Comparison of ENCODE assay signal across 9 cellular contexts in the genomic region with DNA sequence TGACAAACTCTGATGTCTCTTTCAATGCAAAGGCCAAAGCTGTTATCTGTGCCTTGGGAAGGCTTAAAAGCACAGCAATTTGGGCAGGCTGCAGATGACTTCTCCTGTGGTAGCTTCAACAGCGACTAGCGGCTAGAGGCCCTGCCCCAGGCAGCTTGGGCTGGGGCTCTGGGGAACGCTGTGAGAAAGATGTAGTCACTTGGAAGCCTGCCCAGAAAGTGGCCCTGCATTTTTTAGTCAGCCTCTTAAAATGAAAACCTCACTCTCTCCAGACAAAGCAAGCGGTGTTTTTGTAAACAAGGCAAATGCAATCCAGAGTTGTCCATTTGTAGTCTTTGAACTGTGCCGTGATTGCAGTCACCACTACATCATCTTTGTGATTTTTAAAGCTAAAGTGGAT. TPM values are rescaled to one million over a fixed set of nuclear protein-coding genes. Genes with fewer than 3 reads are reported as not detected.
DNase-seq lines count a peak whose midpoint lies in the region; ATAC-seq and TF ChIP-seq lines count a peak whose summit lies in the region.
"Had no signal": no experiment of that assay in that cellular context is flagged by ENCODE, and none has a peak within 500 bp of the region (broad histone marks: within the 10 kb centered on the region; RNA-seq: fewer than 3 reads in every experiment).

No MANE protein-coding gene starts in this region.

- ATAC-seq in sciatic nerve (peak; percentile 61), left lung (no peak)
- no peak for ATAC-seq in stimulated activated naive CD8-positive, alpha-beta T cell treated with anti-CD3 and anti-CD28 coated beads, Interleukin-15, amount 100 ng/mL, for 72 hours

- no peak overlapping the region for H3K27ac ChIP-seq in left lung

- no peak overlapping the region for H3K27ac Mint-ChIP-seq in stimulated activated naive CD8-positive, alpha-beta T cell treated with anti-CD3 and anti-CD28 coated beads, Interleukin-15, amount 100 ng/mL, for 72 hours
- no peak overlapping the region for H3K27ac Mint-ChIP-seq in activated CD4-positive, alpha-beta memory T cell treated with anti-CD3 and anti-CD28 coated beads for 36 hours
- H3K27ac Mint-ChIP-seq: activated naive CD8-positive, alpha-beta T cell had no signal

- no peak overlapping the region for H3K4me3 Mint-ChIP-seq in stimulated activated naive CD8-positive, alpha-beta T cell treated with anti-CD3 and anti-CD28 coated beads, Interleukin-15, amount 100 ng/mL, for 72 hours
- H3K4me3 Mint-ChIP-seq in activated CD4-positive, alpha-beta memory T cell treated with anti-CD3 and anti-CD28 coated beads for 36 hours, result no peak overlapping the region
- H3K4me3 Mint-ChIP-seq: activated naive CD8-positive, alpha-beta T cell had no signal

- no peaks in the 10 kb centered on the region for H3K9me3 Mint-ChIP-seq in stimulated activated naive CD8-positive, alpha-beta T cell treated with anti-CD3 and anti-CD28 coated beads, Interleukin-15, amount 100 ng/mL, for 72 hours
- no peaks in the 10 kb centered on the region for H3K9me3 Mint-ChIP-seq in activated CD4-positive, alpha-beta memory T cell treated with anti-CD3 and anti-CD28 coated beads for 36 hours

- H3K27me3 ChIP-seq in left lung, result no peaks in the 10 kb centered on the region

- DNase-seq in NCI-H1092 treated with DMSO at 0.1 percent for 48 hours (lab: John Stamatoyannopoulos, UW), result peak; percentile 28
- DNase-seq in NCI-H1092 (lab: John Stamatoyannopoulos, UW), result no peak
- DNase-seq in NCI-H2227 treated with DMSO at 0.1 percent for 48 hours (lab: John Stamatoyannopoulos, UW), result peak; percentile 48
- peak; percentile 38 for DNase-seq in epithelial cell of esophagus (ENCODE audit: low read depth)
- peak; percentile 59 for DNase-seq in sciatic nerve (ENCODE audit: low spot score)
- DNase-seq in left lung, result no peak
- DNase-seq in stimulated activated naive CD8-positive, alpha-beta T cell treated with anti-CD3 and anti-CD28 coated beads, Interleukin-15, amount 100 ng/mL, for 72 hours, result no peak
- DNase-seq in activated CD4-positive, alpha-beta memory T cell treated with anti-CD3 and anti-CD28 coated beads for 36 hours, result no peak

- H3K9me3 ChIP-seq in left lung, result no peaks in the 10 kb centered on the region

- no peaks in the 10 kb centered on the region for H3K27me3 Mint-ChIP-seq in stimulated activated naive CD8-positive, alpha-beta T cell treated with anti-CD3 and anti-CD28 coated beads, Interleukin-15, amount 100 ng/mL, for 72 hours
- no peaks in the 10 kb centered on the region for H3K27me3 Mint-ChIP-seq in activated CD4-positive, alpha-beta memory T cell treated with anti-CD3 and anti-CD28 coated beads for 36 hours
- H3K27me3 Mint-ChIP-seq: activated naive CD8-positive, alpha-beta T cell had no signal

- H3K4me3 ChIP-seq in epithelial cell of esophagus (ENCODE audit: low read length), result no peak overlapping the region
- no peak overlapping the region for H3K4me3 ChIP-seq in left lung

- POLR2A ChIA-PET in activated CD4-positive, alpha-beta memory T cell treated with anti-CD3 and anti-CD28 coated beads for 36 hours (lab: Charles Lee), result no interaction called here

- no peaks in the 10 kb centered on the region for H3K4me1 ChIP-seq in left lung

- intact Hi-C loops in sciatic nerve (cut with DNase I), result no loop called here
- intact Hi-C loops in left lung (cut with DNase I), result no loop called here
- intact Hi-C loops in activated CD4-positive, alpha-beta memory T cell treated with anti-CD3 and anti-CD28 coated beads for 36 hours (cut with micrococcal nuclease), result no loop called here

- no peak for TF ChIP-seq CTCF in epithelial cell of esophagus (IDR thresholded peaks at IDR 0.05; ENCODE audit: insufficient read depth, low read depth, low read length, missing control alignments)
- TF ChIP-seq CTCF in left lung (IDR thresholded peaks at IDR 0.05), result no peak

- H3K36me3 Mint-ChIP-seq in activated CD4-positive, alpha-beta memory T cell treated with anti-CD3 and anti-CD28 coated beads for 36 hours, result no peaks in the 10 kb centered on the region
- H3K36me3 Mint-ChIP-seq: activated naive CD8-positive, alpha-beta T cell had no signal

- H3K36me3 ChIP-seq in left lung, result no peaks in the 10 kb centered on the region

- CTCF ChIA-PET in activated CD4-positive, alpha-beta memory T cell treated with anti-CD3 and anti-CD28 coated beads for 36 hours (lab: Charles Lee), result no interaction called here

- H3K4me1 Mint-ChIP-seq in stimulated activated naive CD8-positive, alpha-beta T cell treated with anti-CD3 and anti-CD28 coated beads, Interleukin-15, amount 100 ng/mL, for 72 hours, result no peaks in the 10 kb centered on the region
- H3K4me1 Mint-ChIP-seq in activated CD4-positive, alpha-beta memory T cell treated with anti-CD3 and anti-CD28 coated beads for 36 hours (ENCODE audit: low read depth), result no peaks in the 10 kb centered on the region

RNA-seq across cellular contexts. Expression of gene PCYT1B, which starts 27.5 kb away (rescaled TPM):
- 6.0 TPM for total RNA-seq in sciatic nerve
- total RNA-seq in left lung, result under 1 TPM; 0.85 to 0.94 TPM
- total RNA-seq in activated CD4-positive, alpha-beta memory T cell treated with anti-CD3 and anti-CD28 coated beads for 36 hours, result under 1 TPM; 0.14 to 0.24 TPM

Comparison
In these comparisons a context has a peak if more than half of its experiments do, and no peak if none do; other contexts are left out.
1. DNase-seq: peak in NCI-H1092 treated with DMSO at 0.1 percent for 48 hours (single experiment), NCI-H2227 treated with DMSO at 0.1 percent for 48 hours (single experiment), epithelial cell of esophagus (single experiment) and sciatic nerve (single experiment); none in NCI-H1092 (single experiment), left lung (0 of 2), stimulated activated naive CD8-positive, alpha-beta T cell treated with anti-CD3 and anti-CD28 coated beads, Interleukin-15, amount 100 ng/mL, for 72 hours (0 of 2) and activated CD4-positive, alpha-beta memory T cell treated with anti-CD3 and anti-CD28 coated beads for 36 hours (single experiment).